26 cellular contexts compared by ENCODE assay signal in genomic region chr5:71955718-71956117, GRCh38.
A peak's percentile ranks its signal among the peaks of the same experiment; 100 is the strongest.
DNase-seq lines count a peak whose midpoint lies in the region; ATAC-seq, FAIRE-seq and TF ChIP-seq lines count a peak whose summit lies in the region.
"Had no signal": no experiment of that assay in that cellular context is flagged by ENCODE, and none has a peak within 500 bp of the region (broad histone marks: within the 10 kb centered on the region; RNA-seq: fewer than 3 reads in every experiment).

No MANE protein-coding gene starts in this region.

- no peak for TF ChIP-seq POLR2A in suprapubic skin (IDR thresholded peaks at IDR 0.05)

- FAIRE-seq in pancreas (lab: Jason Lieb, UNC): no peak
- FAIRE-seq: HepG2 had no signal

- H3K4me1 ChIP-seq in RWPE2 (ENCODE audit: insufficient read depth, poor library complexity, severe bottlenecking) (peaks cover 6% of the 10 kb centered on the region), pancreas (no peaks in the 10 kb centered on the region), suprapubic skin (peaks cover 16% of the 10 kb centered on the region)
- H3K4me1 ChIP-seq: BLaER1 treated with 17β-estradiol and CSF1 and Interleukin-3, amounts not matched to agents 10 nM and 100 nM; spleen had no signal

- H3K27me3 ChIP-seq in RWPE2 (ENCODE audit: insufficient read depth, poor library complexity, severe bottlenecking) (no peaks in the 10 kb centered on the region), pancreas (no peaks in the 10 kb centered on the region), suprapubic skin (no peaks in the 10 kb centered on the region)
- H3K27me3 ChIP-seq: BLaER1 treated with 17β-estradiol and CSF1 and Interleukin-3, amounts not matched to agents 10 nM and 100 nM; thyroid gland had no signal

- WGBS in pancreas, 2 donors: 71 to 81% methylated on average over 9 of the region's 9 CpGs
- 67% methylated on average over 8 of the region's 9 CpGs for WGBS in suprapubic skin

- H3K9me3 ChIP-seq in RWPE2 (ENCODE audit: severe bottlenecking): no peaks in the 10 kb centered on the region
- H3K9me3 ChIP-seq in pancreas: no peaks in the 10 kb centered on the region
- H3K9me3 ChIP-seq in suprapubic skin: no peaks in the 10 kb centered on the region
- H3K9me3 ChIP-seq: spleen, thyroid gland had no signal

- no peak for TF ChIP-seq CTCF in RWPE2 (IDR thresholded peaks at IDR 0.05; ENCODE audit: poor library complexity, severe bottlenecking)
- TF ChIP-seq CTCF in fibroblast of pulmonary artery (IDR thresholded peaks at IDR 0.05; ENCODE audit: low read length, missing control alignments): no peak
- TF ChIP-seq CTCF in pancreas (IDR thresholded peaks at IDR 0.05): no peak
- TF ChIP-seq CTCF in suprapubic skin (IDR thresholded peaks at IDR 0.05): no peak

- ATAC-seq in RWPE2 (ENCODE audit: low read depth): peak; percentile 54; the same call in 2 of the 3 replicates
- peak in 3 of 4 donors; percentile 56 to 74 (median 65) for ATAC-seq in pancreas
- no peak for ATAC-seq in HG03442 (IDR thresholded peaks at IDR 0.05; ENCODE audit: unreplicated experiment)
- ATAC-seq: HepG2; left ventricle myocardium superior; Panc1; stimulated activated naive CD8-positive, alpha-beta T cell treated with anti-CD3 and anti-CD28 coated beads, Interleukin-15, amount 100 ng/mL, for 72 hours had no signal

- TF ChIP-seq EP300 in suprapubic skin (IDR thresholded peaks at IDR 0.05): no peak

- H3K36me3 ChIP-seq in RWPE2 (ENCODE audit: low read depth) (no peaks in the 10 kb centered on the region), pancreas (no peaks in the 10 kb centered on the region), suprapubic skin (no peaks in the 10 kb centered on the region)
- H3K36me3 ChIP-seq: BLaER1 treated with 17β-estradiol and CSF1 and Interleukin-3, amounts not matched to agents 10 nM and 100 nM; spleen; thyroid gland had no signal

- DNase-seq in NCI-H2081 (lab: John Stamatoyannopoulos, UW) (peak; percentile 57 to 87), RWPE2 (ENCODE audit: low spot score) (no peak), fibroblast of pulmonary artery (ENCODE audit: low read depth) (peak; percentile 11), pancreas (peak in 1 of 6 donors; percentile 39), suprapubic skin (ENCODE audit: low spot score in 2 of 2) (no peak), NCI-H2171 treated with DMSO at 0.1 percent for 48 hours (lab: John Stamatoyannopoulos, UW) (no peak)
- DNase-seq: activated CD4-positive, alpha-beta T cell treated with anti-CD3 and anti-CD28 coated beads, Interleukin-2, amount 50 U/mL, for 48 hours; activated naive CD4-positive, alpha-beta T cell; activated T-cell treated with anti-CD3 and anti-CD28 coated beads, Interleukin-2, amount 50 U/mL, for 48 hours; COR-L47; GF-D8; HCEC 1CT; Karpas-422; left ventricle myocardium superior; NCI-H187 treated with DMSO at 0.1 percent for 48 hours; NCI-H524 treated with DMSO at 0.1 percent for 48 hours; SHP77 treated with DMSO at 0.1 percent for 48 hours; spleen; stimulated activated CD4-positive, alpha-beta T cell treated with anti-CD3 and anti-CD28 coated beads, Interleukin-2, amount 100 ng/mL, for 24 hours; stimulated activated naive CD8-positive, alpha-beta T cell treated with anti-CD3 and anti-CD28 coated beads, Interleukin-15, amount 100 ng/mL, for 72 hours; T-helper 2 cell; thyroid gland had no signal

- intact Hi-C loops in pancreas (cut with DNase I): no loop called here

- H3K27ac ChIP-seq in RWPE2 (ENCODE audit: poor library complexity, severe bottlenecking) (no peak overlapping the region), pancreas (no peak overlapping the region), suprapubic skin (no peak overlapping the region)
- H3K27ac ChIP-seq: BLaER1 treated with 17β-estradiol and CSF1 and Interleukin-3, amounts not matched to agents 10 nM and 100 nM; spleen; thyroid gland had no signal

- H3K4me3 ChIP-seq in RWPE2 (ENCODE audit: severe bottlenecking): no peak overlapping the region
- H3K4me3 ChIP-seq in fibroblast of pulmonary artery (replicated peaks; ENCODE audit: low read depth, low read length): no peak overlapping the region
- no peak overlapping the region for H3K4me3 ChIP-seq in pancreas
- H3K4me3 ChIP-seq in suprapubic skin: no peak overlapping the region
- H3K4me3 ChIP-seq: BLaER1 treated with 17β-estradiol and CSF1 and Interleukin-3, amounts not matched to agents 10 nM and 100 nM; spleen; thyroid gland had no signal

Comparison
In these comparisons a context has a peak if more than half of its experiments do, and no peak if none do; other contexts are left out.
1. DNase-seq: peak in NCI-H2081 (2 of 2) and fibroblast of pulmonary artery (single experiment); none in RWPE2 (single experiment), suprapubic skin (0 of 2) and NCI-H2171 treated with DMSO at 0.1 percent for 48 hours (single experiment).